22 cellular contexts compared by ENCODE assay signal in the genomic region with DNA sequence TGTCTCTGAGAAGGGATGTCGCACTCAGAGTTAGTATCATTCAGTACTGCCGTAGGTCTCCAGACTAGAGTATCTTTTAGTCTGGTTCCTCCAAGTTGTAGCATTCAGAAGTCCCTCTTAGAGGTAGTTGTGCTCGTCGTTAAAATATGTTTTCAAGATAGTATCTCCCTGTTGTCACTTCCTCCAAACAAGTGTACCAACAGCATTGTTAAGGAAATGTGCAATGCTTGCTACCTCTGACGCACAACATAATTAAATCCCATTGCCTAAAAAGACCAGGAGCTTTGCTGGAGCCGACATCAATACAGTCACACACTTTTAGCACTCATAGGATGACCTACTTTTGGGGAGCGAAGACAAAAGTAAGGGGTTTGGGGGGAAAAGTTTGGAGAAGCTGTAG.
"Had no signal": no experiment of that assay in that cellular context is flagged by ENCODE, and none has a peak within 500 bp of the region (broad histone marks: within the 10 kb centered on the region; RNA-seq: fewer than 3 reads in every experiment).

No MANE protein-coding gene starts in this region.

- H3K9me3 ChIP-seq: adrenal gland, ascending aorta had no signal

- H3K4me3 ChIP-seq: adrenal gland, ascending aorta, coronary artery, dorsolateral prefrontal cortex had no signal

- DNase-seq: activated CD4-positive, alpha-beta memory T cell treated with anti-CD3 and anti-CD28 coated beads for 36 hours; activated CD4-positive, alpha-beta T cell treated with anti-CD3 and anti-CD28 coated beads for 36 hours; activated CD4-positive, alpha-beta T cell treated with anti-CD3 and anti-CD28 coated beads, Interleukin-2, amount 10 ng/mL, durations not matched to agents 24 days and 14 days; activated CD4-positive, CD25-positive, alpha-beta regulatory T cell; activated CD4-positive, CD25-positive, alpha-beta regulatory T cell treated with anti-CD3 and anti-CD28 coated beads, Interleukin-2, amount 50 U/mL, for 72 hours; activated CD8-positive, alpha-beta memory T cell treated with anti-CD3 and anti-CD28 coated beads, Interleukin-2, amount 10 ng/mL, durations not matched to agents 7 days and 5 days; activated CD8-positive, alpha-beta memory T cell treated with anti-CD3 and anti-CD28 coated beads, Interleukin-2, amount 50 U/mL, for 4 hours; activated CD8-positive, alpha-beta T cell treated with anti-CD3 and anti-CD28 coated beads, Interleukin-2, amount 10 ng/mL, durations not matched to agents 7 days and 5 days; activated effector memory CD4-positive, alpha-beta T cell treated with anti-CD3 and anti-CD28 coated beads, Interleukin-2, amount 50 U/mL, for 16 hours; activated naive CD4-positive, alpha-beta T cell treated with anti-CD3 and anti-CD28 coated beads for 36 hours; activated naive CD8-positive, alpha-beta T cell treated with anti-CD3 and anti-CD28 coated beads for 36 hours; activated naive CD8-positive, alpha-beta T cell treated with anti-CD3 and anti-CD28 coated beads, Interleukin-2, amount 50 U/mL, for 24 hours; activated T-cell treated with anti-CD3 and anti-CD28 coated beads, Interleukin-2, amount 50 U/mL, for 1 hour; activated T-cell treated with anti-CD3 and anti-CD28 coated beads, Interleukin-2, amount 50 U/mL, for 48 hours; adrenal gland; brain microvascular endothelial cell; dorsolateral prefrontal cortex; effector memory CD4-positive, alpha-beta T cell; endodermal cell; foreskin fibroblast had no signal

- H3K27me3 ChIP-seq: adrenal gland, ascending aorta, brain microvascular endothelial cell, dorsolateral prefrontal cortex had no signal

- H3K36me3 ChIP-seq: adrenal gland, ascending aorta, brain microvascular endothelial cell had no signal

- H3K27ac ChIP-seq: adrenal gland, ascending aorta, brain microvascular endothelial cell, coronary artery had no signal

- H3K4me1 ChIP-seq: adrenal gland, ascending aorta had no signal
